Comparison of ENCODE assay signal across 15 cellular contexts in the genomic region with DNA sequence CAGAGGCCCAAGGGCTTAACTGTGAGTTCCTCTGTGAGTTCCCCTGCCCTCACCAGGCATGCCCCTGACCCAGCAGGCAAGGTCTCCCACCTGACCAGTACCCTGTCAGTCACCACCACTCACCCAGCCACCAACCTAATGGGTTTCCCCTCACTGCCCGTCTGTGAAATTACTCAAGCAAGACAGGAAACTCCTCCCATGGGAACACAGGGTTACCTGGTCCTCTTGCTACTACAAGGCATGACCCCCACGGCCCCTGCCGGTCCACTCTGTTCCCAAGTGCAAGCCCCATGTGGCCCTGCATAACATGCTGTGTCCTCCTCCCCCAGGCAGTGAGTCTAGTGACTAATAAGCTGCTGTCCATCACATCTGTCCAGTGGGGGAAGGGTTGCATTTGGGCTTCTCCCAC. TPM values are rescaled to one million over a fixed set of nuclear protein-coding genes. Genes with fewer than 3 reads are reported as not detected.
DNase-seq lines count a peak whose midpoint lies in the region; ATAC-seq and TF ChIP-seq lines count a peak whose summit lies in the region.
"Had no signal": no experiment of that assay in that cellular context is flagged by ENCODE, and none has a peak within 500 bp of the region (broad histone marks: within the 10 kb centered on the region; RNA-seq: fewer than 3 reads in every experiment).

No MANE protein-coding gene starts in this region.

- TF ChIP-seq CTCF in endothelial cell (IDR thresholded peaks at IDR 0.05; ENCODE audit: unreplicated experiment), result no peak
- no peak for TF ChIP-seq CTCF in upper lobe of left lung (IDR thresholded peaks at IDR 0.05)

- peak overlapping the region in 3 of 4 donors; percentile 12 to 20 (median 16) for H3K27ac ChIP-seq in upper lobe of left lung

- peaks cover 32% of the 10 kb centered on the region for H3K4me1 Mint-ChIP-seq in endothelial cell (ENCODE audit: unreplicated experiment)

- H3K36me3 Mint-ChIP-seq in activated naive CD4-positive, alpha-beta T cell treated with anti-CD3 and anti-CD28 coated beads, Interleukin-2, amount 50 U/mL, for 72 hours, result peaks cover 0 to 7% of the 10 kb centered on the region in 2 donors
- H3K36me3 Mint-ChIP-seq in endothelial cell (ENCODE audit: low read depth, unreplicated experiment), result no peaks in the 10 kb centered on the region
- H3K36me3 Mint-ChIP-seq: activated naive CD8-positive, alpha-beta T cell treated with anti-CD3 and anti-CD28 coated beads, Interleukin-2, amount 10 ng/mL, durations not matched to agents 7 days and 5 days had no signal

- DNase-seq in activated naive CD4-positive, alpha-beta T cell treated with anti-CD3 and anti-CD28 coated beads, Interleukin-2, amount 50 U/mL, for 72 hours (ENCODE audit: low spot score in 2 of 2), result no peak
- DNase-seq in activated naive CD4-positive, alpha-beta T cell (lab: John Stamatoyannopoulos, UW), result no peak
- DNase-seq in endothelial cell (ENCODE audit: low spot score) (no peak), upper lobe of left lung (no peak), iPS-NIHi7 (ENCODE audit: extremely low spot score) (no peak), AG08396 (ENCODE audit: low spot score) (no peak)
- DNase-seq: activated CD4-positive, alpha-beta T cell treated with anti-CD3 and anti-CD28 coated beads, Interleukin-2, amount 10 ng/mL, durations not matched to agents 7 days and 5 days; activated naive CD8-positive, alpha-beta T cell treated with anti-CD3 and anti-CD28 coated beads, Interleukin-2, amount 10 ng/mL, durations not matched to agents 7 days and 5 days; cortex of kidney; foreskin fibroblast; posterior cingulate gyrus had no signal

- H3K4me3 Mint-ChIP-seq in endothelial cell (ENCODE audit: unreplicated experiment), result no peak overlapping the region
- H3K4me3 Mint-ChIP-seq: activated CD4-positive, alpha-beta T cell treated with anti-CD3 and anti-CD28 coated beads, Interleukin-2, amount 10 ng/mL, durations not matched to agents 7 days and 5 days; activated naive CD8-positive, alpha-beta T cell treated with anti-CD3 and anti-CD28 coated beads, Interleukin-2, amount 10 ng/mL, durations not matched to agents 7 days and 5 days had no signal

- no peak for TF ChIP-seq EP300 in upper lobe of left lung (IDR thresholded peaks at IDR 0.05)

- H3K27me3 Mint-ChIP-seq in endothelial cell (ENCODE audit: unreplicated experiment), result peaks cover 2% of the 10 kb centered on the region
- H3K27me3 Mint-ChIP-seq: activated CD4-positive, alpha-beta T cell treated with anti-CD3 and anti-CD28 coated beads, Interleukin-2, amount 10 ng/mL, durations not matched to agents 7 days and 5 days; activated naive CD8-positive, alpha-beta T cell treated with anti-CD3 and anti-CD28 coated beads, Interleukin-2, amount 10 ng/mL, durations not matched to agents 7 days and 5 days had no signal

- 45 to 58% methylated on average over 3 of the region's 3 CpGs for WGBS in upper lobe of left lung, 2 donors

- no peaks in the 10 kb centered on the region for H3K36me3 ChIP-seq in upper lobe of left lung

- H3K27me3 ChIP-seq in upper lobe of left lung, result no peaks in the 10 kb centered on the region

- no peak for TF ChIP-seq POLR2A in upper lobe of left lung (IDR thresholded peaks at IDR 0.05)

- no peak overlapping the region for H3K4me3 ChIP-seq in upper lobe of left lung

- ATAC-seq in activated naive CD4-positive, alpha-beta T cell treated with anti-CD3 and anti-CD28 coated beads, Interleukin-2, amount 50 U/mL, for 72 hours, result peak in 1 of 2 donors; percentile 69
- ATAC-seq in HG03565 (IDR thresholded peaks at IDR 0.05; ENCODE audit: unreplicated experiment), result peak; percentile 42
- peak in 1 of 2 donors; percentile 34 for ATAC-seq in upper lobe of left lung (ENCODE audit: low FRiP score in 2 of 2)
- ATAC-seq in HG03139 (IDR thresholded peaks at IDR 0.05; ENCODE audit: unreplicated experiment), result no peak

- no peaks in the 10 kb centered on the region for H3K9me3 ChIP-seq in upper lobe of left lung

- H3K27ac Mint-ChIP-seq in activated naive CD4-positive, alpha-beta T cell treated with anti-CD3 and anti-CD28 coated beads, Interleukin-2, amount 50 U/mL, for 72 hours, result peak overlapping the region; percentile 78
- peak overlapping the region; percentile 51 for H3K27ac Mint-ChIP-seq in endothelial cell (ENCODE audit: unreplicated experiment)
- H3K27ac Mint-ChIP-seq: activated CD4-positive, alpha-beta T cell treated with anti-CD3 and anti-CD28 coated beads, Interleukin-2, amount 10 ng/mL, durations not matched to agents 7 days and 5 days; activated naive CD8-positive, alpha-beta T cell treated with anti-CD3 and anti-CD28 coated beads, Interleukin-2, amount 10 ng/mL, durations not matched to agents 7 days and 5 days had no signal

- H3K4me1 ChIP-seq in upper lobe of left lung, result peaks cover 4 to 14% (median 5%) of the 10 kb centered on the region in 4 donors

- H3K9me3 Mint-ChIP-seq in activated naive CD4-positive, alpha-beta T cell treated with anti-CD3 and anti-CD28 coated beads, Interleukin-2, amount 50 U/mL, for 72 hours, result peaks cover 0 to 4% of the 10 kb centered on the region in 2 donors
- no peaks in the 10 kb centered on the region for H3K9me3 Mint-ChIP-seq in endothelial cell (ENCODE audit: unreplicated experiment)
- H3K9me3 Mint-ChIP-seq: activated CD4-positive, alpha-beta T cell treated with anti-CD3 and anti-CD28 coated beads, Interleukin-2, amount 10 ng/mL, durations not matched to agents 7 days and 5 days; activated naive CD8-positive, alpha-beta T cell treated with anti-CD3 and anti-CD28 coated beads, Interleukin-2, amount 10 ng/mL, durations not matched to agents 7 days and 5 days had no signal

RNA-seq across cellular contexts. Expression of gene DHRS12, which starts 8.0 kb away (rescaled TPM):
- total RNA-seq in activated naive CD4-positive, alpha-beta T cell treated with anti-CD3 and anti-CD28 coated beads, Interleukin-2, amount 50 U/mL, for 72 hours, result 1 to 10 TPM; 2.0 to 7.2 TPM
- total RNA-seq in endothelial cell (ENCODE audit: unreplicated experiment) (13.3 TPM), upper lobe of left lung (10 to 100 TPM; 11.7 to 19.1 (median 17.6) TPM)

RNA-seq across cellular contexts. Expression of gene TMEM272, which starts 33.1 kb away (rescaled TPM):
- under 1 TPM; 0.36 to 0.60 TPM for total RNA-seq in activated naive CD4-positive, alpha-beta T cell treated with anti-CD3 and anti-CD28 coated beads, Interleukin-2, amount 50 U/mL, for 72 hours
- total RNA-seq in endothelial cell (ENCODE audit: unreplicated experiment) (0.15 TPM), upper lobe of left lung (under 1 TPM in 3 of 6 donors, not detected in 3; 0.13 to 0.44 (median 0.17) TPM)
- total RNA-seq: NCI-H460 had no signal

RNA-seq across cellular contexts. Expression of gene CCDC70, which starts 49.8 kb away (rescaled TPM):
- total RNA-seq in activated naive CD4-positive, alpha-beta T cell treated with anti-CD3 and anti-CD28 coated beads, Interleukin-2, amount 50 U/mL, for 72 hours, result not detected
- total RNA-seq in endothelial cell (ENCODE audit: unreplicated experiment), result not detected
- not detected for total RNA-seq in upper lobe of left lung
- total RNA-seq: activated CD4-positive, alpha-beta T cell treated with anti-CD3 and anti-CD28 coated beads, Interleukin-2, amount 10 ng/mL, durations not matched to agents 7 days and 5 days; activated naive CD8-positive, alpha-beta T cell treated with anti-CD3 and anti-CD28 coated beads, Interleukin-2, amount 10 ng/mL, durations not matched to agents 7 days and 5 days; liver; NCI-H460 had no signal
